ENCODE assay signal across 9 cellular contexts in the genomic region with DNA sequence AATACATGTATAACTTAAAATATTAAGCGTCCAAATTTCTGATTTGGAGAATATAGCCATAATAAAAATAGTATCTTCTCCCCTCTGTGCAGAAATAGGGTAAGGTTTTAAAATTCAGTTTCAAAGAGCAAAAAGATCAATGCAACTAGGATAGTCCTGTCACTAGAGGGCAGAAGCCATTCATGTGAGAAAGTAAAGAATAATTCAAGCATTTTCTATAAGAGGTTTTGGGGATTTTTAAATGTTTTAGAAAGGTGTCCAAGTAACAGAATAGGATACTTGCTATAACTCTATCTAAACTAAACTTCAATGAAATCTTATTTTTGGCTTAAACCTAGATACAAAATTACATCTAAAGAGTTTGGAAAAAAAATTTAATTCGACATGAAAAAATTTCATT. TPM values are rescaled to one million over a fixed set of nuclear protein-coding genes. Genes with fewer than 3 reads are reported as not detected.
DNase-seq lines count a peak whose midpoint lies in the region; ATAC-seq, FAIRE-seq and TF ChIP-seq lines count a peak whose summit lies in the region.
"Had no signal": no experiment of that assay in that cellular context is flagged by ENCODE, and none has a peak within 500 bp of the region (broad histone marks: within the 10 kb centered on the region; RNA-seq: fewer than 3 reads in every experiment).

No MANE protein-coding gene starts in this region.

- H3K4me1 ChIP-seq in Loucy (ENCODE audit: insufficient read depth, low read length, poor library complexity, severe bottlenecking) (no peaks in the 10 kb centered on the region), GM12878 (ENCODE audit: control insufficient read depth, insufficient read depth, low read length) (no peaks in the 10 kb centered on the region)

- H3K4me3 ChIP-seq in GM06990 (replicated peaks; ENCODE audit: low read depth, low read length) (no peak overlapping the region), Loucy (ENCODE audit: low read length, poor library complexity, severe bottlenecking) (no peak overlapping the region), GM12878 (no peak overlapping the region)

- H3K4me2 ChIP-seq in Loucy (ENCODE audit: low read depth, low read length, poor library complexity, severe bottlenecking) (no peak overlapping the region), GM12878 (ENCODE audit: control insufficient read depth, insufficient read depth) (no peak overlapping the region)

- ATAC-seq in GM12878 (no peak), HG03045 (IDR thresholded peaks at IDR 0.05; ENCODE audit: unreplicated experiment) (no peak)

- no peak for FAIRE-seq in GM12878 (lab: Jason Lieb, UNC)

- TF ChIP-seq CTCF in GM06990 (IDR thresholded peaks at IDR 0.05; ENCODE audit: insufficient read depth, low read length, poor library complexity, severe bottlenecking) (peak; percentile 28), Loucy (conservative IDR thresholded peaks at IDR 0.05; ENCODE audit: low read length) (peak; percentile 78), GM12878 (IDR thresholded peaks at IDR 0.05 in 2 of 3, conservative IDR thresholded peaks at IDR 0.05 in 1 of 3; ENCODE audit: control insufficient read depth in 2 of 3, extremely low read depth in 1 of 3, insufficient read depth in 1 of 3, low read depth in 3 of 3, low read length in 3 of 3) (peak; percentile 4 to 44 (median 23); a peak in 2 of 6 replicates)

- no peaks in the 10 kb centered on the region for H3F3A ChIP-seq in Loucy (ENCODE audit: low read depth)

- no TSS peak for BruUV-seq in GM12878 (replicated peaks; lab: Mats Ljungman, UMichigan)

- no peak overlapping the region for H3K9ac ChIP-seq in Loucy (ENCODE audit: low read depth, low read length, poor library complexity, severe bottlenecking)
- no peak overlapping the region for H3K9ac ChIP-seq in GM12878 (ENCODE audit: control insufficient read depth, insufficient read depth, low read length)

- H2AFZ ChIP-seq in Loucy (ENCODE audit: low read length) = no peak overlapping the region
- no peak overlapping the region for H2AFZ ChIP-seq in GM12878 (ENCODE audit: control insufficient read depth, low read depth, low read length)

- no peak for TF ChIP-seq EP300 in GM12878 (IDR thresholded peaks at IDR 0.05; ENCODE audit: borderline replicate concordance in 1 of 2, control insufficient read depth in 1 of 2, low read depth in 2 of 2, low read length in 2 of 2)

- POLR2A ChIA-PET in GM12878 (lab: Charles Lee) = no interaction called here

- no peaks in the 10 kb centered on the region for H4K20me1 ChIP-seq in Loucy (ENCODE audit: insufficient read depth, low read length, poor library complexity, severe bottlenecking)
- H4K20me1 ChIP-seq in GM12878 (ENCODE audit: control insufficient read depth, insufficient read depth) = no peaks in the 10 kb centered on the region

- H3K27me3 ChIP-seq in GM06990 (replicated peaks; ENCODE audit: control insufficient read depth, insufficient read depth, low read length) (no peaks in the 10 kb centered on the region), Loucy (ENCODE audit: insufficient read depth, low read length, poor library complexity, severe bottlenecking) (no peaks in the 10 kb centered on the region), GM12878 (replicated peaks in 1 of 2; ENCODE audit: control insufficient read depth in 2 of 2, insufficient read depth in 2 of 2, low read length in 1 of 2) (no peaks in the 10 kb centered on the region)

- intact Hi-C loops in GM12878 (cut with micrococcal nuclease; ENCODE audit: unreplicated experiment) = loop anchor here (1.0 to 10.0 kb wide), 3 partner anchors 173 to 381 kb away; no protein-coding TSS in a partner anchor

- DNase-seq in GM06990 (ENCODE audit: extremely low read depth, insufficient read length) (no peak), GM12878 (ENCODE audit: low read depth, low spot score) (no peak), myocyte (ENCODE audit: low read depth) (peak; percentile 61), cortex of kidney (lab: John Stamatoyannopoulos, UW) (no peak), anterior cingulate cortex (lab: John Stamatoyannopoulos, UW) (no peak), amniotic stem cell (lab: John Stamatoyannopoulos, UW) (no peak)
- DNase-seq: activated CD4-positive, alpha-beta T cell treated with anti-CD3 and anti-CD28 coated beads for 48 hours had no signal

- H3K79me2 ChIP-seq in Loucy (ENCODE audit: insufficient read depth, low read length) (no peaks in the 10 kb centered on the region), GM12878 (ENCODE audit: control insufficient read depth, insufficient read depth, low read length) (no peaks in the 10 kb centered on the region)

- RAD21 ChIA-PET in GM12878 (lab: Charles Lee; ENCODE audit: unreplicated experiment) = interaction anchor here (1.0 kb wide), 1 partner anchor 381 kb away, joined by 4 read pairs; no protein-coding TSS in a partner anchor

- peak; percentile 55 for TF ChIP-seq RAD21 in GM12878 (IDR thresholded peaks at IDR 0.05; ENCODE audit: insufficient read depth, low read depth, low read length)

- WGBS in GM12878 (ENCODE audit: insufficient coverage, insufficient replicate concordance, low lambda C conversion rate, missing lambda C conversion rate) = 0% methylated on average over 2 of the region's 2 CpGs

- CTCF ChIA-PET in GM12878 (lab: Yijun Ruan, JAX) = interaction anchor here (2.1 kb wide), 1 partner anchor 381 kb away, joined by 12 read pairs; no protein-coding TSS in a partner anchor

- in situ Hi-C loops in GM12878 (cut with MboI) = no loop called here

- H3K9me3 ChIP-seq in Loucy (ENCODE audit: insufficient read depth, low read depth, low read length) = no peaks in the 10 kb centered on the region
- no peaks in the 10 kb centered on the region for H3K9me3 ChIP-seq in GM12878 (replicated peaks; ENCODE audit: control insufficient read depth, insufficient read depth, low read length)

- H3K27ac ChIP-seq in GM12878 (ENCODE audit: control insufficient read depth, insufficient read depth) = no peak overlapping the region

- SMC1A ChIA-PET in GM12878 (lab: Charles Lee; ENCODE audit: uncharacterized antibody, unreplicated experiment) = interaction anchor here (1.6 kb wide), 1 partner anchor 380 kb away, joined by 6 read pairs; no protein-coding TSS in a partner anchor

- no peak for TF ChIP-seq POLR2A in GM12878 (IDR thresholded peaks at IDR 0.05; ENCODE audit: low read depth, low read length)

- no peaks in the 10 kb centered on the region for H3K36me3 ChIP-seq in GM06990 (ENCODE audit: control insufficient read depth, insufficient read depth, low read length)
- no peaks in the 10 kb centered on the region for H3K36me3 ChIP-seq in Loucy (ENCODE audit: insufficient read depth, low read length)
- no peaks in the 10 kb centered on the region for H3K36me3 ChIP-seq in GM12878 (ENCODE audit: control insufficient read depth in 2 of 2, insufficient read depth in 2 of 2, low read length in 1 of 2)

- no peaks in the 10 kb centered on the region for H3K9me2 ChIP-seq in Loucy (replicated peaks; ENCODE audit: low read depth, low read length)

TF ChIP-seq in GM12878, 131 proteins besides CTCF, POLR2A, EP300 and RAD21 (continues in another document):
- TF ChIP-seq ATF7 (IDR thresholded peaks at IDR 0.05; ENCODE audit: low read depth) (no peak), ZNF217 (IDR thresholded peaks at IDR 0.05) (no peak), LARP7 (IDR thresholded peaks at IDR 0.05) (no peak), TBL1XR1 (IDR thresholded peaks at IDR 0.05; ENCODE audit: low read depth, low read length) (no peak), EZH2 (IDR thresholded peaks at IDR 0.05; ENCODE audit: borderline replicate concordance, control insufficient read depth, low read depth, low read length) (no peak), RBBP5 (conservative IDR thresholded peaks at IDR 0.05) (no peak), ETV6 (conservative IDR thresholded peaks at IDR 0.05 in 1 of 2, IDR thresholded peaks at IDR 0.05 in 1 of 2; ENCODE audit: borderline replicate concordance in 1 of 2, low read depth in 1 of 2) (no peak), MXI1 (IDR thresholded peaks at IDR 0.05; ENCODE audit: low read depth, low read length) (no peak)

RNA-seq across cellular contexts. Expression of gene ADAMTS20, which starts 50.3 kb away (rescaled TPM):
- total RNA-seq in GM12878 (2013; cell fraction: nucleolus; rRNA removed) = 0.15 TPM in 1 of 2 replicates, not detected in the other
- total RNA-seq in GM12878 (2014; rRNA removed) = not detected in 2 replicates
- not detected in 2 replicates for total RNA-seq in GM12878 (2014; rRNA removed; fragmentation: Illumina TruSeq; extraction: Trizol)
- not detected in 2 replicates for total RNA-seq in GM12878 (2021)
- not detected for polyA plus RNA-seq in GM12878 (2011; ENCODE audit: low read depth)
- 0.27 and 0.33 TPM in 2 replicates for polyA plus RNA-seq in GM12878 (2011; rRNA removed)
- polyA plus RNA-seq in GM12878 (2011; cell fraction: cytosol; rRNA removed) = 0.07 and 0.09 TPM in 2 replicates
- polyA plus RNA-seq in GM12878 (2011; cell fraction: nucleus; rRNA removed) = 0.54 and 0.58 TPM in 2 replicates
- polyA plus RNA-seq in GM12878 (2012) = not detected in 2 replicates
- not detected in 2 replicates for polyA plus RNA-seq in GM12878 (2014; fragmentation: Illumina TruSeq; extraction: Trizol)
- polyA plus RNA-seq in GM12878 (2014; fragmentation: Nextera tagmentation; extraction: Ambion mirVana) = not detected
- polyA plus RNA-seq in GM12878 (2014; rRNA removed) = not detected in 2 replicates
- not detected for polyA plus RNA-seq in GM12878 (2016; fragmentation: Nextera tagmentation; extraction: Ambion mirVana)
- 0.21 and 0.22 TPM in 2 replicates for polyA minus RNA-seq in GM12878 (2011; rRNA and poly(A)+ RNA removed)
- not detected in 2 replicates for polyA minus RNA-seq in GM12878 (2011; cell fraction: cytosol; rRNA and poly(A)+ RNA removed)
- 0.48 and 0.57 TPM in 2 replicates for polyA minus RNA-seq in GM12878 (2011; cell fraction: nucleus; rRNA and poly(A)+ RNA removed)
- 0.31 and 0.40 TPM in 2 replicates for total RNA-seq in myocyte
- polyA plus RNA-seq in myocyte (2012) = 0.13 TPM

Comparison
In these comparisons a context has a peak if more than half of its experiments do, and no peak if none do; other contexts are left out.
1. CTCF ChIP-seq: peak in every context shown above with its lines; median percentile 78 in Loucy; 28 in GM06990; 23 in GM12878.